ENCODE assay signal across 21 cellular contexts in genomic region chr7:87179180-87179579, GRCh38. TPM values are rescaled to one million over a fixed set of nuclear protein-coding genes. Genes with fewer than 3 reads are reported as not detected.
DNase-seq lines count a peak whose midpoint lies in the region; ATAC-seq, FAIRE-seq and TF ChIP-seq lines count a peak whose summit lies in the region.
"Had no signal": no experiment of that assay in that cellular context is flagged by ENCODE, and none has a peak within 500 bp of the region (broad histone marks: within the 10 kb centered on the region; RNA-seq: fewer than 3 reads in every experiment).

No MANE protein-coding gene starts in this region.

- peaks cover 11% of the 10 kb centered on the region for H3K36me3 Mint-ChIP-seq in activated naive CD8-positive, alpha-beta T cell
- peaks cover 45% of the 10 kb centered on the region for H3K36me3 Mint-ChIP-seq in activated naive CD8-positive, alpha-beta T cell treated with anti-CD3 and anti-CD28 coated beads for 36 hours

- TF ChIP-seq POLR2A in prostate gland (IDR thresholded peaks at IDR 0.05): no peak

- ATAC-seq in pancreas (no peak), right cardiac atrium (no peak), lower lobe of right lung (no peak)

- H3K4me1 ChIP-seq in pancreas (no peaks in the 10 kb centered on the region), right cardiac atrium (ENCODE audit: control insufficient read depth, insufficient read depth, low read length) (no peaks in the 10 kb centered on the region), lower lobe of right lung (no peaks in the 10 kb centered on the region), prostate gland (replicated peaks) (no peaks in the 10 kb centered on the region)
- H3K4me1 ChIP-seq: BE2C, HAP-1 had no signal

- TF ChIP-seq CTCF in pancreas (IDR thresholded peaks at IDR 0.05) (no peak), lower lobe of right lung (IDR thresholded peaks at IDR 0.05) (no peak), prostate gland (IDR thresholded peaks at IDR 0.05) (no peak)

- 89 to 91% methylated on average over 3 of the region's 3 CpGs for WGBS in pancreas, 2 donors
- WGBS in right cardiac atrium: 96% methylated on average over 3 of the region's 3 CpGs
- 96% methylated on average over 3 of the region's 3 CpGs for WGBS in prostate gland

- H3K4me1 Mint-ChIP-seq in activated naive CD8-positive, alpha-beta T cell (ENCODE audit: low read depth): peaks cover 41% of the 10 kb centered on the region
- H3K4me1 Mint-ChIP-seq in activated naive CD8-positive, alpha-beta T cell treated with anti-CD3 and anti-CD28 coated beads for 36 hours: peaks cover 22% of the 10 kb centered on the region

- no peaks in the 10 kb centered on the region for H3K27me3 Mint-ChIP-seq in activated naive CD8-positive, alpha-beta T cell
- H3K27me3 Mint-ChIP-seq in activated naive CD8-positive, alpha-beta T cell treated with anti-CD3 and anti-CD28 coated beads for 36 hours: no peaks in the 10 kb centered on the region
- H3K27me3 Mint-ChIP-seq: CD4-positive, CD25-positive, alpha-beta regulatory T cell had no signal

- FAIRE-seq in RCC 7860 (lab: Jason Lieb, UNC): peak; percentile 53
- FAIRE-seq in endometrium (lab: Jason Lieb, UNC): peak; percentile 66
- peak; percentile 68 for FAIRE-seq in pancreas (lab: Jason Lieb, UNC)
- FAIRE-seq: GM12892, GM18507, HTR-8/SVneo had no signal

- H3K4me3 Mint-ChIP-seq in activated naive CD8-positive, alpha-beta T cell: no peak overlapping the region
- no peak overlapping the region for H3K4me3 Mint-ChIP-seq in activated naive CD8-positive, alpha-beta T cell treated with anti-CD3 and anti-CD28 coated beads for 36 hours
- H3K4me3 Mint-ChIP-seq: CD4-positive, CD25-positive, alpha-beta regulatory T cell had no signal

- H3K4me3 ChIP-seq in pancreas: no peak overlapping the region
- no peak overlapping the region for H3K4me3 ChIP-seq in right cardiac atrium (ENCODE audit: low read length)
- H3K4me3 ChIP-seq in lower lobe of right lung: no peak overlapping the region
- no peak overlapping the region for H3K4me3 ChIP-seq in prostate gland
- H3K4me3 ChIP-seq: GM23248, HAP-1 had no signal

- intact Hi-C loops in pancreas (cut with DNase I) (no loop called here), right cardiac atrium (cut with DNase I) (no loop called here), lower lobe of right lung (cut with DNase I) (no loop called here), prostate gland (cut with DNase I) (no loop called here)

- no peak for DNase-seq in activated naive CD8-positive, alpha-beta T cell treated with anti-CD3 and anti-CD28 coated beads for 36 hours
- no peak for DNase-seq in RCC 7860 (ENCODE audit: low spot score)
- no peak for DNase-seq in pancreas
- DNase-seq in right cardiac atrium: no peak
- DNase-seq in lower lobe of right lung: no peak
- DNase-seq in prostate gland (ENCODE audit: low spot score): no peak
- DNase-seq: 8988T; ACHN; BE2C; C1 segment of cervical spinal cord; Caco-2; CD4-positive, CD25-positive, alpha-beta regulatory T cell; GDM1; GM23248; IMR-90 had no signal

- no peaks in the 10 kb centered on the region for H3K9me3 Mint-ChIP-seq in activated naive CD8-positive, alpha-beta T cell (ENCODE audit: low read depth)
- no peaks in the 10 kb centered on the region for H3K9me3 Mint-ChIP-seq in activated naive CD8-positive, alpha-beta T cell treated with anti-CD3 and anti-CD28 coated beads for 36 hours
- H3K9me3 Mint-ChIP-seq: CD4-positive, CD25-positive, alpha-beta regulatory T cell had no signal

- H3K27ac ChIP-seq in pancreas: no peak overlapping the region
- no peak overlapping the region for H3K27ac ChIP-seq in right cardiac atrium (ENCODE audit: low read length)
- H3K27ac ChIP-seq in lower lobe of right lung: no peak overlapping the region
- H3K27ac ChIP-seq in prostate gland: no peak overlapping the region
- H3K27ac ChIP-seq: GM23248 had no signal

- H3K36me3 ChIP-seq in pancreas: peaks cover 0 to 37% (median 4%) of the 10 kb centered on the region in 3 donors
- H3K36me3 ChIP-seq in lower lobe of right lung: peaks cover 97% of the 10 kb centered on the region
- H3K36me3 ChIP-seq in prostate gland: peaks cover 5 to 16% of the 10 kb centered on the region in 2 donors

- H3K9me3 ChIP-seq in pancreas (no peaks in the 10 kb centered on the region), right cardiac atrium (ENCODE audit: control insufficient read depth, low read length) (no peaks in the 10 kb centered on the region), lower lobe of right lung (no peaks in the 10 kb centered on the region), prostate gland (no peaks in the 10 kb centered on the region)
- H3K9me3 ChIP-seq: BE2C, Caco-2, HAP-1 had no signal

- H3K27ac Mint-ChIP-seq in activated naive CD8-positive, alpha-beta T cell: peak overlapping the region; percentile 54
- H3K27ac Mint-ChIP-seq in activated naive CD8-positive, alpha-beta T cell treated with anti-CD3 and anti-CD28 coated beads for 36 hours: no peak overlapping the region

- H3K27me3 ChIP-seq in pancreas (no peaks in the 10 kb centered on the region), right cardiac atrium (ENCODE audit: control insufficient read depth, insufficient read depth) (no peaks in the 10 kb centered on the region), lower lobe of right lung (ENCODE audit: low read depth) (no peaks in the 10 kb centered on the region), prostate gland (replicated peaks; ENCODE audit: insufficient read depth) (no peaks in the 10 kb centered on the region)
- H3K27me3 ChIP-seq: BE2C had no signal

RNA-seq across cellular contexts. Expression of gene DMTF1, which starts 26.9 kb away (rescaled TPM):
- 10 to 100 TPM; 57.1 to 59.9 TPM for total RNA-seq in activated naive CD8-positive, alpha-beta T cell treated with anti-CD3 and anti-CD28 coated beads for 36 hours
- total RNA-seq in pancreas (10 to 100 TPM; 18.6 to 54.2 (median 25.9) TPM), right cardiac atrium (10 to 100 TPM; 33.5 to 36.5 (median 36.0) TPM), lower lobe of right lung (81.7 TPM), prostate gland (100 to 1,000 TPM in 1 of 2 donors, 10 to 100 TPM in 1; 30.7 to 100 TPM)
- polyA plus RNA-seq in pancreas (10 to 100 TPM; 30.6 to 50.6 TPM), right cardiac atrium (23.7 TPM)

RNA-seq across cellular contexts. Expression of gene TMEM243, which starts 40.4 kb away (rescaled TPM):
- total RNA-seq in activated naive CD8-positive, alpha-beta T cell treated with anti-CD3 and anti-CD28 coated beads for 36 hours: 10 to 100 TPM; 86.3 to 94.9 TPM
- total RNA-seq in pancreas (10 to 100 TPM; 13.4 to 20.2 (median 15.2) TPM), right cardiac atrium (10 to 100 TPM in 1 of 4 donors, 1 to 10 TPM in 3; 7.1 to 10.8 (median 8.7) TPM), lower lobe of right lung (115 TPM), prostate gland (10 to 100 TPM; 23.3 to 39.7 TPM)
- polyA plus RNA-seq in pancreas (10 to 100 TPM; 13.5 to 23.1 TPM), right cardiac atrium (11.2 TPM)
